8 cellular contexts compared by ENCODE assay signal in genomic region chr4:13495753-13496152, GRCh38. TPM values are rescaled to one million over a fixed set of nuclear protein-coding genes. Genes with fewer than 3 reads are reported as not detected.
"Had no signal": no experiment of that assay in that cellular context is flagged by ENCODE, and none has a peak within 500 bp of the region (broad histone marks: within the 10 kb centered on the region; RNA-seq: fewer than 3 reads in every experiment).

No MANE protein-coding gene starts in this region.

- H3K9ac ChIP-seq: KMS-11 had no signal

- H3K4me2 ChIP-seq: KMS-11 had no signal

- FAIRE-seq: HepG2, HTR-8/SVneo had no signal

- ATAC-seq: HepG2 had no signal

- DNase-seq: IMR-90, KBM-7, KG1 had no signal

- H3K27ac ChIP-seq: HL-60, KMS-11 had no signal

RNA-seq across cellular contexts. Expression of gene NKX3-2, which starts 48.6 kb away (rescaled TPM):
- total RNA-seq: IMR-90 had no signal
- polyA plus RNA-seq: IgD-negative memory B cell had no signal
